In the genomic region with DNA sequence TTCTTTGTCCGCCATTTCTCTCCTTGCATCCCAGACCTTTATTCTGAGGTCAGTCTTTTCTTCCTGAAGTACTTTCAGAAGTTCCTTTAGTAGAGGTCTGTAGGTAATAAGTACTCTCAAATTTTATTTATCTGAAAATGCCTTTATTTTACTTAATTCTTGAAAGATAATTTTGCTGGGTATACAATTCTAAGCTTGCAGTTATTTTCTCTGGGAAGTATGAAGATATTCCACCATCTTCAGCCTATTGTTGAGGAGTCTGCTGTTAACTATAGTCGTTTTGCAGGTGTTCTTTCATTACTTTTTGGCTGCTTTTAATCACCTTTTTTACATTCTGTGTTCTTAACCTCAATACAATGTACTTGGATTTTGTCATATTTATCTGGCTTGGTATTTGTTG, we compare ENCODE assay signal across 34 cellular contexts.
"Had no signal": no experiment of that assay in that cellular context is flagged by ENCODE, and none has a peak within 500 bp of the region (broad histone marks: within the 10 kb centered on the region; RNA-seq: fewer than 3 reads in every experiment).

No MANE protein-coding gene starts in this region.

- DNase-seq: Karpas-422, Kasumi-1, MG63, MM.1S, MV-4-11, NCI-H1048, NCI-H1092, NCI-H1092 treated with DMSO at 0.1 percent for 48 hours, NCI-H1105, NCI-H1105 treated with DMSO at 0.1 percent for 48 hours, NCI-H1417, NCI-H1417 treated with DMSO at 0.1 percent for 48 hours, NCI-H1436, NCI-H1436 treated with DMSO at 0.1 percent for 48 hours, NCI-H146, NCI-H1694, NCI-H1694 treated with DMSO at 0.1 percent for 48 hours, NCI-H187, NCI-H187 treated with DMSO at 0.1 percent for 48 hours, NCI-H1930, NCI-H2029, NCI-H2029 treated with DMSO at 0.1 percent for 48 hours, NCI-H2081, NCI-H2081 treated with DMSO at 0.1 percent for 48 hours, NCI-H2107, NCI-H2171, NCI-H2171 treated with DMSO at 0.1 percent for 48 hours, NCI-H2227 treated with DMSO at 0.1 percent for 48 hours, NCI-H226, NCI-H345, NCI-H446, NCI-H446 treated with DMSO at 0.1 percent for 48 hours, NCI-H510A, NCI-H510A treated with DMSO at 0.1 percent for 48 hours had no signal

- H3K4me3 ChIP-seq: MG63 had no signal

- H3K36me3 ChIP-seq: MG63 had no signal
